16 cellular contexts compared by ENCODE assay signal in the genomic region with DNA sequence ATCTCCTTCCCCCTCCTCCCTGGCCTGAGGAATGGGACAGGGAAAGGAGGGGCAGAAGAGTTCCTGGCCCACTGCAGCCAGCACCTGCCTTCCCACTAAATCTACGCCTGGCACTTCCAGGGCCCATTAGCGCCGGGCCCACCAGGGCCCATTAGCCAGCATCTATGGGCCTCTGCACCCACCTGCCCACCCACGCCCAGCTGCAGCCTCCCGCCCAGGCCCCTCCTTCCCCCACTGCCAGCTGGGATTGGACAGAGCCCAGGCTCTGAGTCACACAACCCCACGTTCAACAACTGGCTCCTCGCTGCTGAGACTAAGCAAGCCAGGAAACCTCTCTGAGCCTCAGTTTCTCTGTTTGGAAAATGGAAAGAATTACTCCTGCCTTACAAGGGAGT. TPM values are rescaled to one million over a fixed set of nuclear protein-coding genes. Genes with fewer than 3 reads are reported as not detected.
A peak's percentile ranks its signal among the peaks of the same experiment; 100 is the strongest.
DNase-seq lines count a peak whose midpoint lies in the region; ATAC-seq, FAIRE-seq and TF ChIP-seq lines count a peak whose summit lies in the region.
"Had no signal": no experiment of that assay in that cellular context is flagged by ENCODE, and none has a peak within 500 bp of the region (broad histone marks: within the 10 kb centered on the region; RNA-seq: fewer than 3 reads in every experiment).

No MANE protein-coding gene starts in this region.

- no peak overlapping the region for H2AFZ ChIP-seq in neural cell (ENCODE audit: low read depth, low read length)

- H3K9me3 ChIP-seq in neural cell (ENCODE audit: low read length) (no peaks in the 10 kb centered on the region), small intestine (ENCODE audit: control insufficient read depth, low read depth) (no peaks in the 10 kb centered on the region)
- H3K9me3 ChIP-seq: heart right ventricle, right lobe of liver, vagina had no signal

- FAIRE-seq in small intestine (lab: Jason Lieb, UNC): no peak

- no peaks in the 10 kb centered on the region for H3K79me2 ChIP-seq in neural cell (replicated peaks; ENCODE audit: insufficient read depth, low read length)

- H3K9ac ChIP-seq in neural cell (ENCODE audit: low read length): peak overlapping the region; percentile 15

- no peaks in the 10 kb centered on the region for H3K9me3 Mint-ChIP-seq in activated T-cell treated with anti-CD3 and anti-CD28 coated beads, Interleukin-2, amount 50 U/mL, for 72 hours
- H3K9me3 Mint-ChIP-seq: activated naive CD4-positive, alpha-beta T cell treated with anti-CD3 and anti-CD28 coated beads for 36 hours; IgD-negative memory B cell; mesothelial cell of epicardium had no signal

- H3K27ac Mint-ChIP-seq in activated T-cell treated with anti-CD3 and anti-CD28 coated beads, Interleukin-2, amount 50 U/mL, for 72 hours: no peak overlapping the region
- H3K27ac Mint-ChIP-seq: activated CD4-positive, alpha-beta T cell treated with anti-CD3 and anti-CD28 coated beads for 36 hours; activated naive CD4-positive, alpha-beta T cell treated with anti-CD3 and anti-CD28 coated beads for 36 hours; mesothelial cell of epicardium had no signal

- H3K27ac ChIP-seq in cingulate gyrus (ENCODE audit: low read depth, low read length): peak overlapping the region; percentile 10
- H3K27ac ChIP-seq in neural cell (ENCODE audit: low read length): no peak overlapping the region
- H3K27ac ChIP-seq in small intestine (ENCODE audit: low read depth in 1 of 2, low read length in 1 of 2): no peak overlapping the region
- H3K27ac ChIP-seq: heart right ventricle, right lobe of liver, vagina had no signal

- TF ChIP-seq RAD21 in neural cell (conservative IDR thresholded peaks at IDR 0.05): no peak

- no peaks in the 10 kb centered on the region for H4K20me1 ChIP-seq in neural cell (ENCODE audit: insufficient read depth)

- H3K4me1 ChIP-seq in small intestine (ENCODE audit: control insufficient read depth in 2 of 2, insufficient read depth in 1 of 2, low read depth in 1 of 2, low read length in 1 of 2): peaks cover 2 to 3% of the 10 kb centered on the region in 2 donors
- H3K4me1 ChIP-seq: vagina had no signal

- no peaks in the 10 kb centered on the region for H3K36me3 Mint-ChIP-seq in activated T-cell treated with anti-CD3 and anti-CD28 coated beads, Interleukin-2, amount 50 U/mL, for 72 hours (ENCODE audit: insufficient read depth in 2 of 2)
- H3K36me3 Mint-ChIP-seq: IgD-negative memory B cell, mesothelial cell of epicardium had no signal

- no peaks in the 10 kb centered on the region for H3F3A ChIP-seq in neural cell (ENCODE audit: insufficient read depth, low read length, poor library complexity, severe bottlenecking)

- no peak for TF ChIP-seq CTCF in neural cell (IDR thresholded peaks at IDR 0.05; ENCODE audit: poor library complexity, severe bottlenecking)

- H3K4me3 ChIP-seq in neural cell (ENCODE audit: low read length) (peak overlapping the region; percentile 7), small intestine (ENCODE audit: low read depth in 1 of 2, low read length in 2 of 2) (no peak overlapping the region)
- H3K4me3 ChIP-seq: heart right ventricle, right lobe of liver, vagina had no signal

- peaks cover 85% of the 10 kb centered on the region for H3K27me3 Mint-ChIP-seq in activated T-cell treated with anti-CD3 and anti-CD28 coated beads, Interleukin-2, amount 50 U/mL, for 72 hours (ENCODE audit: low read depth)

- no peak for ATAC-seq in activated T-cell treated with anti-CD3 and anti-CD28 coated beads, Interleukin-2, amount 50 U/mL, for 72 hours (replicated peaks in 1 of 2)
- no peak for ATAC-seq in HG03196 (IDR thresholded peaks at IDR 0.05; ENCODE audit: unreplicated experiment)

- H3K9me2 ChIP-seq in neural cell (ENCODE audit: insufficient read depth, low read length): no peaks in the 10 kb centered on the region

- H3K4me3 Mint-ChIP-seq in activated T-cell treated with anti-CD3 and anti-CD28 coated beads, Interleukin-2, amount 50 U/mL, for 72 hours: no peak overlapping the region
- H3K4me3 Mint-ChIP-seq: activated CD4-positive, alpha-beta T cell treated with anti-CD3 and anti-CD28 coated beads for 36 hours; activated naive CD4-positive, alpha-beta T cell treated with anti-CD3 and anti-CD28 coated beads for 36 hours; IgD-negative memory B cell; mesothelial cell of epicardium had no signal

- H3K4me1 Mint-ChIP-seq in activated T-cell treated with anti-CD3 and anti-CD28 coated beads, Interleukin-2, amount 50 U/mL, for 72 hours (ENCODE audit: low read depth): peaks cover 12% of the 10 kb centered on the region

- TF ChIP-seq EP300 in neural cell (conservative IDR thresholded peaks at IDR 0.05; ENCODE audit: poor library complexity, severe bottlenecking): no peak

- H3K4me2 ChIP-seq in neural cell (ENCODE audit: low read length): no peak overlapping the region

- H3K36me3 ChIP-seq in neural cell (ENCODE audit: insufficient read depth, low read length) (no peaks in the 10 kb centered on the region), small intestine (ENCODE audit: control insufficient read depth in 2 of 2, insufficient read depth in 2 of 2, low read length in 2 of 2) (no peaks in the 10 kb centered on the region)
- H3K36me3 ChIP-seq: heart right ventricle, right lobe of liver, vagina had no signal

- H3K27me3 ChIP-seq in neural cell (ENCODE audit: insufficient read depth, low read depth, low read length): peaks cover 48% of the 10 kb centered on the region
- peaks cover 0 to 17% of the 10 kb centered on the region in 2 donors for H3K27me3 ChIP-seq in small intestine (ENCODE audit: control insufficient read depth in 2 of 2, insufficient read depth in 2 of 2, low read length in 2 of 2)
- H3K27me3 ChIP-seq: right lobe of liver had no signal

- DNase-seq in ELR (ENCODE audit: low read depth) (peak; percentile 69), NCI-H226 (peak; percentile 46), small intestine (no peak), retina (no peak)
- no peak for DNase-seq in activated T-cell treated with anti-CD3 and anti-CD28 coated beads, Interleukin-2, amount 50 U/mL, for 72 hours
- DNase-seq: heart right ventricle, NCI-H510A had no signal

- 11 to 37% (median 22%) methylated on average over 7 of the region's 7 CpGs for WGBS in small intestine, 3 donors

TF ChIP-seq in neural cell, 6 proteins besides CTCF, POLR2A, EP300 and RAD21:
- TF ChIP-seq POLR2AphosphoS5 (IDR thresholded peaks at IDR 0.05) (no peak), MXI1 (conservative IDR thresholded peaks at IDR 0.05; ENCODE audit: poor library complexity, severe bottlenecking) (no peak), SMC3 (conservative IDR thresholded peaks at IDR 0.05; ENCODE audit: poor library complexity) (no peak), TAF1 (IDR thresholded peaks at IDR 0.05; ENCODE audit: low read depth) (no peak), EZH2 (IDR thresholded peaks at IDR 0.05; ENCODE audit: borderline replicate concordance, insufficient read depth, low read length, poor library complexity, severe bottlenecking) (no peak)
- TF ChIP-seq, protein P1, sequence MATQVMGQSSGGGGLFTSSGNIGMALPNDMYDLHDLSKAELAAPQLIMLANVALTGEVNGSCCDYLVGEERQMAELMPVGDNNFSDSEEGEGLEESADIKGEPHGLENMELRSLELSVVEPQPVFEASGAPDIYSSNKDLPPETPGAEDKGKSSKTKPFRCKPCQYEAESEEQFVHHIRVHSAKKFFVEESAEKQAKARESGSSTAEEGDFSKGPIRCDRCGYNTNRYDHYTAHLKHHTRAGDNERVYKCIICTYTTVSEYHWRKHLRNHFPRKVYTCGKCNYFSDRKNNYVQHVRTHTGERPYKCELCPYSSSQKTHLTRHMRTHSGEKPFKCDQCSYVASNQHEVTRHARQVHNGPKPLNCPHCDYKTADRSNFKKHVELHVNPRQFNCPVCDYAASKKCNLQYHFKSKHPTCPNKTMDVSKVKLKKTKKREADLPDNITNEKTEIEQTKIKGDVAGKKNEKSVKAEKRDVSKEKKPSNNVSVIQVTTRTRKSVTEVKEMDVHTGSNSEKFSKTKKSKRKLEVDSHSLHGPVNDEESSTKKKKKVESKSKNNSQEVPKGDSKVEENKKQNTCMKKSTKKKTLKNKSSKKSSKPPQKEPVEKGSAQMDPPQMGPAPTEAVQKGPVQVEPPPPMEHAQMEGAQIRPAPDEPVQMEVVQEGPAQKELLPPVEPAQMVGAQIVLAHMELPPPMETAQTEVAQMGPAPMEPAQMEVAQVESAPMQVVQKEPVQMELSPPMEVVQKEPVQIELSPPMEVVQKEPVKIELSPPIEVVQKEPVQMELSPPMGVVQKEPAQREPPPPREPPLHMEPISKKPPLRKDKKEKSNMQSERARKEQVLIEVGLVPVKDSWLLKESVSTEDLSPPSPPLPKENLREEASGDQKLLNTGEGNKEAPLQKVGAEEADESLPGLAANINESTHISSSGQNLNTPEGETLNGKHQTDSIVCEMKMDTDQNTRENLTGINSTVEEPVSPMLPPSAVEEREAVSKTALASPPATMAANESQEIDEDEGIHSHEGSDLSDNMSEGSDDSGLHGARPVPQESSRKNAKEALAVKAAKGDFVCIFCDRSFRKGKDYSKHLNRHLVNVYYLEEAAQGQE (IDR thresholded peaks at IDR 0.05; ENCODE audit: borderline replicate concordance): no peak
TF ChIP-seq in neural cell: peak in this region for 0.

RNA-seq across cellular contexts. Expression of a gene that starts 48.7 kb away (rescaled TPM):
- polyA plus RNA-seq in neural cell: not detected in 2 replicates
- polyA minus RNA-seq in neural cell: not detected in 2 replicates
- 10 to 100 TPM; 71.9 to 87.5 TPM for total RNA-seq in activated T-cell treated with anti-CD3 and anti-CD28 coated beads, Interleukin-2, amount 50 U/mL, for 72 hours
- polyA plus RNA-seq in small intestine: 1 to 10 TPM; 1.1 to 5.4 (median 3.3) TPM
- total RNA-seq: mesothelial cell of epicardium had no signal

Comparison
In these comparisons a context has a peak if more than half of its experiments do, and no peak if none do; other contexts are left out.
1. DNase-seq: peak in ELR (single experiment) and NCI-H226 (single experiment); none in activated T-cell treated with anti-CD3 and anti-CD28 coated beads, Interleukin-2, amount 50 U/mL, for 72 hours (0 of 2), small intestine (single experiment) and retina (single experiment).